22 cellular contexts compared by ENCODE assay signal in the genomic region with DNA sequence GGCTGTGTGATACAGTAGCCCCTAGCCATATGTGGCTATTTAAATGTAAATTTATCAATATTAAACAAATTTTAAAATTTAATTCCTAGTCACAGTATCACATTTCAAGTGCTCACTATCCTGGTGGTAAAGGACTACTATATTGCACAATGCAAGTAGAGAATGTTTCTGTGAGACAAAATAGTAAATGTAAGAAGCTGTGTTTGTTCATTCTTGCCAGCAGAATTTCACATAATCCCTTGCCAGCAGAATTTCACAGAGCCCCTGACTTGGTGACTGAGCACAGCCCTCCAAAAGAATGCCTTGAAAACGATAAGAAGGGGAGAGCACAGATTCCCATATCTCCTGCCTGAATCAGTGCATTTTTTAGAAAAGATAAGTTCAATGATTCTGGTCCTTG.
DNase-seq lines count a peak whose midpoint lies in the region; TF ChIP-seq lines count a peak whose summit lies in the region.
"Had no signal": no experiment of that assay in that cellular context is flagged by ENCODE, and none has a peak within 500 bp of the region (broad histone marks: within the 10 kb centered on the region; RNA-seq: fewer than 3 reads in every experiment).

No MANE protein-coding gene starts in this region.

- no peaks in the 10 kb centered on the region for H3K9me3 ChIP-seq in breast epithelium
- H3K9me3 ChIP-seq in mucosa of rectum (ENCODE audit: control insufficient read depth in 2 of 2, low read length in 2 of 2) = no peaks in the 10 kb centered on the region
- H3K9me3 ChIP-seq: MG63 had no signal

- TF ChIP-seq POLR2A in breast epithelium (IDR thresholded peaks at IDR 0.05) = no peak

- H3K4me1 ChIP-seq in breast epithelium (no peaks in the 10 kb centered on the region), mucosa of rectum (ENCODE audit: control insufficient read depth in 2 of 2, insufficient read depth in 2 of 2, low read length in 2 of 2) (peaks cover 0 to 24% of the 10 kb centered on the region in 2 donors)

- no TSS peak for BruUV-seq in MCF 10A (replicated peaks; lab: Mats Ljungman, UMichigan)

- H3K27ac Mint-ChIP-seq in MCF 10A (ENCODE audit: low read depth, unreplicated experiment) = no peak overlapping the region
- H3K27ac Mint-ChIP-seq: HFFc6 had no signal

- POLR2A ChIA-PET in MCF 10A (lab: Yijun Ruan, JAX) = interaction anchor here (0.7 to 5.5 kb wide), 3 partner anchors 46 to 94 kb away, joined by 3 to 48 read pairs (median 3); a partner anchor contains a TSS

- peak overlapping the region in 1 of 2 donors; percentile 41 for H3K9ac ChIP-seq in mucosa of rectum (ENCODE audit: low read depth in 1 of 2, low read length in 2 of 2)

- H3K36me3 ChIP-seq in breast epithelium (no peaks in the 10 kb centered on the region), mucosa of rectum (ENCODE audit: control insufficient read depth in 2 of 2, insufficient read depth in 2 of 2, low read length in 2 of 2) (no peaks in the 10 kb centered on the region)
- H3K36me3 ChIP-seq: MG63 had no signal

- intact Hi-C loops in MCF 10A (cut with micrococcal nuclease) = loop anchor here (10.0 kb wide), 1 partner anchor 373 kb away; no protein-coding TSS in a partner anchor
- intact Hi-C loops in breast epithelium (cut with DNase I; ENCODE audit: low total_unique reads) = no loop called here

- DNase-seq in MCF 10A (ENCODE audit: unreplicated experiment) (peak; percentile 12), breast epithelium (ENCODE audit: low spot score in 2 of 2) (no peak), fibroblast of pulmonary artery (ENCODE audit: low read depth) (peak; percentile 27), NCI-H1694 (lab: John Stamatoyannopoulos, UW) (no peak), GM03348 (ENCODE audit: low spot score) (no peak)
- DNase-seq in activated T-cell treated with anti-CD3 and anti-CD28 coated beads, Interleukin-2, amount 50 U/mL, for 1 hour = no peak
- no peak for DNase-seq in activated CD8-positive, alpha-beta memory T cell treated with anti-CD3 and anti-CD28 coated beads, Interleukin-2, amount 50 U/mL, for 48 hours
- DNase-seq: AML-193, H7, HFFc6, Karpas-422, MG63, NCI-H1092, NCI-H146, NCI-H524, NCI-H82, OCI-M1, RPMI8226, SIG-M5 had no signal

- no peak overlapping the region for H3K4me3 Mint-ChIP-seq in MCF 10A (ENCODE audit: unreplicated experiment)
- H3K4me3 Mint-ChIP-seq: HFFc6 had no signal

- no peaks in the 10 kb centered on the region for H3K27me3 Mint-ChIP-seq in MCF 10A (ENCODE audit: insufficient read depth, unreplicated experiment)

- no peak for TF ChIP-seq CTCF in MCF 10A (IDR thresholded peaks at IDR 0.05; ENCODE audit: unreplicated experiment)
- TF ChIP-seq CTCF in breast epithelium (IDR thresholded peaks at IDR 0.05) = no peak
- TF ChIP-seq CTCF in fibroblast of pulmonary artery (IDR thresholded peaks at IDR 0.05; ENCODE audit: low read length, missing control alignments) = no peak

- no peaks in the 10 kb centered on the region for H3K36me3 Mint-ChIP-seq in MCF 10A (ENCODE audit: insufficient read depth, unreplicated experiment)

- H3K27ac ChIP-seq in breast epithelium (no peak overlapping the region), mucosa of rectum (ENCODE audit: low read depth in 2 of 2, low read length in 2 of 2) (peak overlapping the region; percentile 49 to 76)
- H3K27ac ChIP-seq: 22Rv1, C4-2B had no signal

- H3K4me1 Mint-ChIP-seq in MCF 10A (ENCODE audit: insufficient read depth, unreplicated experiment) = no peaks in the 10 kb centered on the region

- H3K9me3 Mint-ChIP-seq in MCF 10A (ENCODE audit: unreplicated experiment) = no peaks in the 10 kb centered on the region
- H3K9me3 Mint-ChIP-seq: HFFc6 had no signal

- H3K4me3 ChIP-seq in breast epithelium (no peak overlapping the region), fibroblast of pulmonary artery (replicated peaks; ENCODE audit: low read depth, low read length) (no peak overlapping the region), mucosa of rectum (ENCODE audit: low read length in 2 of 2) (no peak overlapping the region)
- H3K4me3 ChIP-seq: MG63 had no signal

- H3K27me3 ChIP-seq in breast epithelium = no peaks in the 10 kb centered on the region
- H3K27me3 ChIP-seq in mucosa of rectum (ENCODE audit: control insufficient read depth in 2 of 2, insufficient read depth in 2 of 2, low read length in 2 of 2) = no peaks in the 10 kb centered on the region
- H3K27me3 ChIP-seq: MG63 had no signal

- CTCF ChIA-PET in MCF 10A (lab: Yijun Ruan, JAX) = interaction anchor here (0.6 to 5.1 kb wide), 7 partner anchors 13 to 1032 kb away, joined by 3 to 37 read pairs (median 26); a partner anchor contains a TSS

Comparison
In these comparisons a context has a peak if more than half of its experiments do, and no peak if none do; other contexts are left out.
1. DNase-seq: peak in MCF 10A (single experiment) and fibroblast of pulmonary artery (single experiment); none in breast epithelium (0 of 2), activated T-cell treated with anti-CD3 and anti-CD28 coated beads, Interleukin-2, amount 50 U/mL, for 1 hour (single experiment), NCI-H1694 (single experiment), GM03348 (single experiment) and activated CD8-positive, alpha-beta memory T cell treated with anti-CD3 and anti-CD28 coated beads, Interleukin-2, amount 50 U/mL, for 48 hours (single experiment).
2. H3K27ac ChIP-seq: peak in mucosa of rectum (2 of 2); none in breast epithelium (0 of 2).